In genomic region chr2:237597680-237598145, GRCh38 we compare ENCODE assay signal across 21 cellular contexts. TPM values are rescaled to one million over a fixed set of nuclear protein-coding genes. Genes with fewer than 3 reads are reported as not detected.
DNase-seq lines count a peak whose midpoint lies in the region; ATAC-seq and TF ChIP-seq lines count a peak whose summit lies in the region.
"Had no signal": no experiment of that assay in that cellular context is flagged by ENCODE, and none has a peak within 500 bp of the region (broad histone marks: within the 10 kb centered on the region; RNA-seq: fewer than 3 reads in every experiment).

No MANE protein-coding gene starts in this region.

- H3K4me3 ChIP-seq in endodermal cell (ENCODE audit: low read length) (no peak overlapping the region), sigmoid colon (no peak overlapping the region), Karpas-422 (ENCODE audit: low read length) (no peak overlapping the region)
- H3K4me3 ChIP-seq: A549, GM23338 had no signal

- no peaks in the 10 kb centered on the region for H3K27me3 ChIP-seq in H9 (ENCODE audit: insufficient read depth, low read length)
- no peaks in the 10 kb centered on the region for H3K27me3 ChIP-seq in endodermal cell (ENCODE audit: control insufficient read depth, insufficient read depth, low read length, poor library complexity, severe bottlenecking)
- no peaks in the 10 kb centered on the region for H3K27me3 ChIP-seq in sigmoid colon
- H3K27me3 ChIP-seq in Karpas-422 (ENCODE audit: low read length), result no peaks in the 10 kb centered on the region

- H2AFZ ChIP-seq in H9 (ENCODE audit: low read length), result no peak overlapping the region
- H2AFZ ChIP-seq in Karpas-422 (ENCODE audit: low read length), result no peak overlapping the region
- H2AFZ ChIP-seq: GM23338 had no signal

- TF ChIP-seq EP300 in sigmoid colon (IDR thresholded peaks at IDR 0.05), result no peak

- no peaks in the 10 kb centered on the region for H3K9me2 ChIP-seq in Karpas-422 (replicated peaks; ENCODE audit: insufficient read depth, low read length)

- no peak overlapping the region for H3K14ac ChIP-seq in H9 (ENCODE audit: insufficient read depth, low read length)

- intact Hi-C loops in activated naive CD4-positive, alpha-beta T cell treated with anti-CD3 and anti-CD28 coated beads for 36 hours (cut with micrococcal nuclease), result no loop called here
- intact Hi-C loops in sigmoid colon (cut with DNase I), result no loop called here

- no peak overlapping the region for H2BK12ac ChIP-seq in H9 (ENCODE audit: insufficient read length, low read depth, low read length)

- no peaks in the 10 kb centered on the region for H3K9me3 Mint-ChIP-seq in activated naive CD4-positive, alpha-beta T cell treated with anti-CD3 and anti-CD28 coated beads for 36 hours
- H3K9me3 Mint-ChIP-seq in H9 (no peaks in the 10 kb centered on the region), endodermal cell (peaks cover 3% of the 10 kb centered on the region)
- H3K9me3 Mint-ChIP-seq: GM23338 had no signal

- H3K4me2 ChIP-seq in H9 (ENCODE audit: insufficient read depth, insufficient read length, low read length) (no peak overlapping the region), Karpas-422 (ENCODE audit: low read depth, low read length, poor library complexity, severe bottlenecking) (no peak overlapping the region)
- H3K4me2 ChIP-seq: A549, GM23338, KMS-11 had no signal

- H4K20me1 ChIP-seq in H9 (ENCODE audit: control insufficient read depth, insufficient read depth, insufficient read length), result no peaks in the 10 kb centered on the region
- no peaks in the 10 kb centered on the region for H4K20me1 ChIP-seq in Karpas-422 (ENCODE audit: insufficient read depth, low read depth, low read length)

- H3K23ac ChIP-seq in H9 (ENCODE audit: insufficient read length, low read depth, low read length), result no peak overlapping the region

- H2BK5ac ChIP-seq in H9 (ENCODE audit: insufficient read length, low read length), result no peak overlapping the region

- H3K18ac ChIP-seq in H9 (ENCODE audit: insufficient read length, low read depth, low read length), result no peak overlapping the region

- H3K9ac ChIP-seq in H9 (ENCODE audit: extremely low read depth, insufficient read length, low read length) (no peak overlapping the region), endodermal cell (ENCODE audit: extremely low read depth, low read length, poor library complexity, severe bottlenecking) (no peak overlapping the region), Karpas-422 (ENCODE audit: low read length) (no peak overlapping the region)
- H3K9ac ChIP-seq: KMS-11 had no signal

- CTCF ChIA-PET in activated naive CD4-positive, alpha-beta T cell treated with anti-CD3 and anti-CD28 coated beads for 36 hours (lab: Charles Lee), result no interaction called here

- no peak overlapping the region for H3K4ac ChIP-seq in H9 (ENCODE audit: low read depth, low read length)

- H3K4me3 Mint-ChIP-seq in activated naive CD4-positive, alpha-beta T cell treated with anti-CD3 and anti-CD28 coated beads for 36 hours, result no peak overlapping the region
- H3K4me3 Mint-ChIP-seq in H9 (0 out of 5 replicates have a peak overlapping the region, but pooled peaks of 1 of the 2 experiments have one; percentile 19), endodermal cell (no peak overlapping the region)
- H3K4me3 Mint-ChIP-seq: CD4-positive, CD25-positive, alpha-beta regulatory T cell; GM23338 had no signal

- no peak for TF ChIP-seq CTCF in H9 (conservative IDR thresholded peaks at IDR 0.05)
- TF ChIP-seq CTCF in endodermal cell (conservative IDR thresholded peaks at IDR 0.05), result no peak
- TF ChIP-seq CTCF in sigmoid colon (IDR thresholded peaks at IDR 0.05), result no peak

- H3K4me1 Mint-ChIP-seq in activated naive CD4-positive, alpha-beta T cell treated with anti-CD3 and anti-CD28 coated beads for 36 hours (ENCODE audit: low read depth), result peaks cover 6% of the 10 kb centered on the region
- peaks cover 75 to 82% of the 10 kb centered on the region in 2 experiments for H3K4me1 Mint-ChIP-seq in H9
- H3K4me1 Mint-ChIP-seq in endodermal cell, result peaks cover 78% of the 10 kb centered on the region

- no peak for TF ChIP-seq POLR2A in sigmoid colon (IDR thresholded peaks at IDR 0.05)

- H4K8ac ChIP-seq in H9 (replicated peaks; ENCODE audit: insufficient read length, low read depth, low read length), result no peak overlapping the region

- no peak overlapping the region for H2AK5ac ChIP-seq in H9 (ENCODE audit: insufficient read length, low read length)

- DNase-seq in activated naive CD4-positive, alpha-beta T cell treated with anti-CD3 and anti-CD28 coated beads for 36 hours, result no peak
- no peak for DNase-seq in activated naive CD4-positive, alpha-beta T cell treated with Interleukin-2 at 50 U/mL for 16 hours
- peak; percentile 25 for DNase-seq in H9
- DNase-seq in endodermal cell, result peak; percentile 49
- DNase-seq in sigmoid colon, result peak; percentile 50
- DNase-seq in Karpas-422, result no peak
- DNase-seq: CD4-positive, CD25-positive, alpha-beta regulatory T cell; DND-41; GDM1; MM.1S; NCI-H1417; NCI-H2029; NCI-H2171 treated with DMSO at 0.1 percent for 48 hours; NCI-H510A; SHP77 had no signal

- no peak overlapping the region for H2BK120ac ChIP-seq in H9 (ENCODE audit: low read depth, low read length, poor library complexity, severe bottlenecking)

- no peaks in the 10 kb centered on the region for H3K36me3 Mint-ChIP-seq in activated naive CD4-positive, alpha-beta T cell treated with anti-CD3 and anti-CD28 coated beads for 36 hours (ENCODE audit: low read depth)
- H3K36me3 Mint-ChIP-seq in H9 (ENCODE audit: insufficient read depth in 1 of 3, low read depth in 3 of 3) (no peaks in the 10 kb centered on the region; a peak in 2 of 7 replicates), endodermal cell (ENCODE audit: low read depth) (peaks cover 14% of the 10 kb centered on the region)
- H3K36me3 Mint-ChIP-seq: CD4-positive, CD25-positive, alpha-beta regulatory T cell had no signal

- no peak overlapping the region for H3T11ph ChIP-seq in H9 (ENCODE audit: low read length)

- H3K79me1 ChIP-seq in H9 (ENCODE audit: insufficient read depth, low read depth, low read length, poor library complexity, severe bottlenecking), result no peaks in the 10 kb centered on the region

- H3K4me1 ChIP-seq in H9 (ENCODE audit: insufficient read depth, low read length) (peaks cover 14% of the 10 kb centered on the region; the same call in 1 of the 2 replicates), endodermal cell (ENCODE audit: control insufficient read depth, insufficient read depth, low read length) (peaks cover 38% of the 10 kb centered on the region), sigmoid colon (peaks cover 0 to 48% (median 44%) of the 10 kb centered on the region in 4 donors), Karpas-422 (ENCODE audit: low read length) (peaks cover 12% of the 10 kb centered on the region)

- no peak for ATAC-seq in HG03097 (IDR thresholded peaks at IDR 0.05; ENCODE audit: low FRiP score, unreplicated experiment)
- ATAC-seq in GM18873 (IDR thresholded peaks at IDR 0.05; ENCODE audit: low FRiP score, unreplicated experiment), result no peak
- ATAC-seq: GM23338, Panc1 had no signal

- H3K36me3 ChIP-seq in endodermal cell (ENCODE audit: control insufficient read depth, insufficient read depth, low read length) (peaks cover 28% of the 10 kb centered on the region), sigmoid colon (no peaks in the 10 kb centered on the region), Karpas-422 (ENCODE audit: insufficient read depth, low read length) (no peaks in the 10 kb centered on the region)

- H3K9me3 ChIP-seq in H9 (ENCODE audit: control insufficient read depth, low read depth, low read length) (no peaks in the 10 kb centered on the region), endodermal cell (ENCODE audit: control insufficient read depth, low read length) (no peaks in the 10 kb centered on the region), sigmoid colon (no peaks in the 10 kb centered on the region), Karpas-422 (ENCODE audit: low read length) (no peaks in the 10 kb centered on the region)
- H3K9me3 ChIP-seq: A549 had no signal

- H3K56ac ChIP-seq in H9 (ENCODE audit: insufficient read length, low read depth, low read length), result no peak overlapping the region

- no peak overlapping the region for H2BK15ac ChIP-seq in H9 (ENCODE audit: low read depth, low read length)

- no peak overlapping the region for H4K91ac ChIP-seq in H9 (ENCODE audit: insufficient read length, low read depth, low read length)

- H4K5ac ChIP-seq in H9 (ENCODE audit: insufficient read length, low read depth, low read length), result no peak overlapping the region

- H3K27me3 Mint-ChIP-seq in activated naive CD4-positive, alpha-beta T cell treated with anti-CD3 and anti-CD28 coated beads for 36 hours (ENCODE audit: low read depth), result no peaks in the 10 kb centered on the region
- H3K27me3 Mint-ChIP-seq in H9 (ENCODE audit: low read depth) (peaks cover 9% of the 10 kb centered on the region), endodermal cell (ENCODE audit: insufficient read depth) (no peaks in the 10 kb centered on the region)
- H3K27me3 Mint-ChIP-seq: CD4-positive, CD25-positive, alpha-beta regulatory T cell had no signal

- H2BK20ac ChIP-seq in H9 (ENCODE audit: low read depth, low read length, poor library complexity, severe bottlenecking), result no peak overlapping the region

- H3K27ac ChIP-seq in H9 (ENCODE audit: insufficient read length, low read depth, low read length) (no peak overlapping the region), endodermal cell (ENCODE audit: low read depth, low read length) (no peak overlapping the region), sigmoid colon (no peak overlapping the region), Karpas-422 (ENCODE audit: low read length) (no peak overlapping the region)
- H3K27ac ChIP-seq: A549, KMS-11 had no signal

- H3K23me2 ChIP-seq in H9 (ENCODE audit: insufficient read length, low read depth, low read length, poor library complexity, severe bottlenecking), result no peaks in the 10 kb centered on the region

- peak overlapping the region; percentile 19 for H3K27ac Mint-ChIP-seq in activated naive CD4-positive, alpha-beta T cell treated with anti-CD3 and anti-CD28 coated beads for 36 hours
- H3K27ac Mint-ChIP-seq in H9 (peak overlapping the region in 1 of 3 experiments; percentile 12; a peak in 2 of 7 replicates), endodermal cell (peak overlapping the region; percentile 62)
- H3K27ac Mint-ChIP-seq: GM23338 had no signal

- no peaks in the 10 kb centered on the region for H3K79me2 ChIP-seq in H9 (ENCODE audit: insufficient read depth, low read length)
- no peaks in the 10 kb centered on the region for H3K79me2 ChIP-seq in Karpas-422 (ENCODE audit: low read length)

- no CpG with 5 or more reads among the region's 15 CpGs for WGBS in H9 (ENCODE audit: extremely low coverage, insufficient read length, low lambda C conversion rate)
- WGBS in endodermal cell (ENCODE audit: insufficient coverage in 1 of 2, insufficient read length in 1 of 2), 2 experiments, result 92 to 93% methylated on average over 8 to 12 of the region's 15 CpGs
- whole genome bisulfite sequencing in sigmoid colon, 2 donors, result 81 to 89% methylated on average over 15 of the region's 15 CpGs

RNA-seq across cellular contexts. Expression of gene RAB17, which starts 7.2 kb away (rescaled TPM):
- total RNA-seq in activated naive CD4-positive, alpha-beta T cell treated with anti-CD3 and anti-CD28 coated beads for 36 hours, result not detected
- 25.9 and 31.9 TPM in 2 replicates for total RNA-seq in H9 (2021)
- 100 to 1,000 TPM; 235 to 369 TPM for total RNA-seq in endodermal cell
- polyA plus RNA-seq in endodermal cell (2013, experiment 1 of 2), result 37.5 TPM
- polyA plus RNA-seq in endodermal cell (2013, experiment 2 of 2), result 35.9 TPM
- total RNA-seq in sigmoid colon, result 1 to 10 TPM in 1 of 4 donors, under 1 TPM in 3; 0.33 to 2.8 (median 0.45) TPM
- 10 to 100 TPM; 34.4 to 48.8 (median 38.4) TPM for polyA plus RNA-seq in sigmoid colon
- 1.3 and 2.9 TPM in 2 replicates for total RNA-seq in Karpas-422 (2014; rRNA removed; shearing (Covaris generic); ENCODE audit: low replicate concordance)
- total RNA-seq: CD4-positive, CD25-positive, alpha-beta regulatory T cell had no signal
- polyA plus RNA-seq: CD4-positive, CD25-positive, alpha-beta regulatory T cell had no signal

RNA-seq across cellular contexts. Expression of gene LRRFIP1, which starts 29.7 kb away (rescaled TPM):
- total RNA-seq in activated naive CD4-positive, alpha-beta T cell treated with anti-CD3 and anti-CD28 coated beads for 36 hours, result 100 to 1,000 TPM; 154 to 155 TPM
- total RNA-seq in H9 (2021), result 37.1 and 38.5 TPM in 2 replicates
- total RNA-seq in endodermal cell, result 100 to 1,000 TPM; 102 to 132 TPM
- polyA plus RNA-seq in endodermal cell (2013, experiment 1 of 2), result 54.2 TPM
- polyA plus RNA-seq in endodermal cell (2013, experiment 2 of 2), result 58.4 TPM
- total RNA-seq in sigmoid colon, result 100 to 1,000 TPM; 112 to 185 (median 136) TPM
- polyA plus RNA-seq in sigmoid colon, result 10 to 100 TPM; 42.0 to 73.8 (median 63.3) TPM
- 29.9 and 30.7 TPM in 2 replicates for total RNA-seq in Karpas-422 (2014; rRNA removed; shearing (Covaris generic); ENCODE audit: low replicate concordance)

RNA-seq across cellular contexts. Expression of gene PRLH, which starts 31.3 kb away (rescaled TPM):
- total RNA-seq in activated naive CD4-positive, alpha-beta T cell treated with anti-CD3 and anti-CD28 coated beads for 36 hours, result not detected
- not detected in 2 replicates for total RNA-seq in H9 (2021)
- not detected for total RNA-seq in endodermal cell
- polyA plus RNA-seq in endodermal cell (2013, experiment 1 of 2), result not detected
- polyA plus RNA-seq in endodermal cell (2013, experiment 2 of 2), result not detected
- total RNA-seq in sigmoid colon, result not detected
- polyA plus RNA-seq in sigmoid colon, result not detected
- not detected in 2 replicates for total RNA-seq in Karpas-422 (2014; rRNA removed; shearing (Covaris generic); ENCODE audit: low replicate concordance)
- total RNA-seq: CD4-positive, CD25-positive, alpha-beta regulatory T cell; GM23338 had no signal
- polyA plus RNA-seq: A549; CD4-positive, CD25-positive, alpha-beta regulatory T cell; GM23338 had no signal

Comparison
In these comparisons a context has a peak if more than half of its experiments do, and no peak if none do; other contexts are left out.
1. DNase-seq: peak in H9 (single experiment), endodermal cell (single experiment) and sigmoid colon (single experiment); none in activated naive CD4-positive, alpha-beta T cell treated with anti-CD3 and anti-CD28 coated beads for 36 hours (single experiment), activated naive CD4-positive, alpha-beta T cell treated with Interleukin-2 at 50 U/mL for 16 hours (single experiment) and Karpas-422 (single experiment).